19 cellular contexts compared by ENCODE assay signal in genomic region chr2:29055586-29055985, GRCh38. TPM values are rescaled to one million over a fixed set of nuclear protein-coding genes. Genes with fewer than 3 reads are reported as not detected.
DNase-seq lines count a peak whose midpoint lies in the region; ATAC-seq and TF ChIP-seq lines count a peak whose summit lies in the region.
"Had no signal": no experiment of that assay in that cellular context is flagged by ENCODE, and none has a peak within 500 bp of the region (broad histone marks: within the 10 kb centered on the region; RNA-seq: fewer than 3 reads in every experiment).

No MANE protein-coding gene starts in this region.

- intact Hi-C loops in sigmoid colon (cut with DNase I) (no loop called here), stomach (cut with DNase I; ENCODE audit: low total_unique reads) (no loop called here)

- WGBS in mesodermal cell (ENCODE audit: insufficient coverage in 2 of 2), 2 experiments, result no CpG with 5 or more reads among the region's 1 CpG
- WGBS in sigmoid colon, 2 donors, result 95 to 96% methylated on average over 1 of the region's 1 CpG
- 84 to 97% (median 95%) methylated on average over 1 of the region's 1 CpG for WGBS in stomach, 5 donors

- H3K4me3 ChIP-seq in mesodermal cell (ENCODE audit: extremely low read depth, insufficient read depth, low read length, poor library complexity, severe bottlenecking) (no peak overlapping the region), sigmoid colon (no peak overlapping the region), stomach (no peak overlapping the region)
- H3K4me3 ChIP-seq: BLaER1 treated with 17β-estradiol and CSF1 and Interleukin-3, amounts not matched to agents 10 nM and 100 nM; GM12878; GM23248 had no signal

- H3K27me3 ChIP-seq in sigmoid colon (no peaks in the 10 kb centered on the region), stomach (no peaks in the 10 kb centered on the region)
- H3K27me3 ChIP-seq: BLaER1 treated with 17β-estradiol and CSF1 and Interleukin-3, amounts not matched to agents 10 nM and 100 nM had no signal

- H3K9me3 ChIP-seq in mesodermal cell (ENCODE audit: control insufficient read depth, low read length) (no peaks in the 10 kb centered on the region), sigmoid colon (no peaks in the 10 kb centered on the region), stomach (no peaks in the 10 kb centered on the region)
- H3K9me3 ChIP-seq: BLaER1 treated with 17β-estradiol and CSF1 and Interleukin-3, amounts not matched to agents 10 nM and 100 nM had no signal

- TF ChIP-seq POLR2A in sigmoid colon (IDR thresholded peaks at IDR 0.05) (no peak), stomach (IDR thresholded peaks at IDR 0.05) (no peak)

- peak; percentile 71 for DNase-seq in ELF-1 (ENCODE audit: low read depth, low spot score)
- DNase-seq in glomerular visceral epithelial cell (ENCODE audit: extremely low spot score), result peak; percentile 13
- DNase-seq in sigmoid colon, result peak; percentile 3
- no peak for DNase-seq in NCI-H526 treated with DMSO at 0.1 percent for 48 hours (lab: John Stamatoyannopoulos, UW)
- no peak for DNase-seq in stomach
- DNase-seq: 8988T; ACHN; Calu3; CD4-positive, CD25-positive, alpha-beta regulatory T cell; DMS 273 treated with DMSO at 0.1 percent for 48 hours; GM23248 had no signal

- TF ChIP-seq CTCF in sigmoid colon (IDR thresholded peaks at IDR 0.05), result no peak
- TF ChIP-seq CTCF in stomach (IDR thresholded peaks at IDR 0.05), result no peak

- H3K36me3 ChIP-seq in mesodermal cell (ENCODE audit: control insufficient read depth, insufficient read depth, low read length) (no peaks in the 10 kb centered on the region), sigmoid colon (no peaks in the 10 kb centered on the region), stomach (no peaks in the 10 kb centered on the region)
- H3K36me3 ChIP-seq: BLaER1 treated with 17β-estradiol and CSF1 and Interleukin-3, amounts not matched to agents 10 nM and 100 nM had no signal

- H3K4me1 ChIP-seq in mesodermal cell (ENCODE audit: control insufficient read depth, insufficient read depth, low read length, poor library complexity, severe bottlenecking) (no peaks in the 10 kb centered on the region), sigmoid colon (peaks cover 0 to 13% (median 5%) of the 10 kb centered on the region in 4 donors), stomach (no peaks in the 10 kb centered on the region)

- no peak for ATAC-seq in HG02970 (IDR thresholded peaks at IDR 0.05; ENCODE audit: low FRiP score, unreplicated experiment)
- ATAC-seq: GM12878, HCT116 had no signal

- H3K27ac ChIP-seq in mesodermal cell (ENCODE audit: low read depth, low read length, severe bottlenecking) (peak overlapping the region; percentile 71), sigmoid colon (no peak overlapping the region), stomach (no peak overlapping the region)
- H3K27ac ChIP-seq: BLaER1 treated with 17β-estradiol and CSF1 and Interleukin-3, amounts not matched to agents 10 nM and 100 nM; GM23248 had no signal

- TF ChIP-seq EP300 in sigmoid colon (IDR thresholded peaks at IDR 0.05), result no peak
- TF ChIP-seq EP300 in stomach (IDR thresholded peaks at IDR 0.05), result no peak

RNA-seq across cellular contexts. Expression of gene PCARE, which starts 18.7 kb away (rescaled TPM):
- not detected for polyA plus RNA-seq in mesodermal cell (2013, experiment 1 of 2)
- polyA plus RNA-seq in mesodermal cell (2013, experiment 2 of 2), result not detected
- total RNA-seq in sigmoid colon (under 1 TPM in 2 of 4 donors, not detected in 2; under 0.01 to 0.14 TPM), stomach (1 to 10 TPM in 1 of 5 donors, not detected in 4; 2.9 TPM)
- polyA plus RNA-seq in sigmoid colon (not detected), stomach (under 1 TPM in 2 of 3 donors, not detected in 1; 0.06 to 0.08 TPM)
- total RNA-seq: Calu3; CD4-positive, CD25-positive, alpha-beta regulatory T cell; Daoy; G401; GM23248; HT-29 had no signal
- polyA plus RNA-seq: CD4-positive, CD25-positive, alpha-beta regulatory T cell; GM23248 had no signal

RNA-seq across cellular contexts. Expression of gene CLIP4, which starts 59.6 kb away (rescaled TPM):
- polyA plus RNA-seq in mesodermal cell (2013, experiment 1 of 2), result 2.7 TPM
- polyA plus RNA-seq in mesodermal cell (2013, experiment 2 of 2), result 2.6 TPM
- total RNA-seq in sigmoid colon (10 to 100 TPM; 68.5 to 94.6 (median 80.7) TPM), stomach (10 to 100 TPM in 4 of 5 donors, 1 to 10 TPM in 1; 9.6 to 69.6 (median 22.2) TPM)
- polyA plus RNA-seq in sigmoid colon (1 to 10 TPM; 1.8 to 8.4 (median 5.0) TPM), stomach (10 to 100 TPM in 1 of 3 donors, 1 to 10 TPM in 2; 6.8 to 12.1 (median 7.0) TPM)

Comparison
In these comparisons a context has a peak if more than half of its experiments do, and no peak if none do; other contexts are left out.
1. DNase-seq: peak in ELF-1 (single experiment), glomerular visceral epithelial cell (single experiment) and sigmoid colon (single experiment); none in NCI-H526 treated with DMSO at 0.1 percent for 48 hours (single experiment) and stomach (single experiment).